Comparison of ENCODE assay signal across 3 cellular contexts in the genomic region with DNA sequence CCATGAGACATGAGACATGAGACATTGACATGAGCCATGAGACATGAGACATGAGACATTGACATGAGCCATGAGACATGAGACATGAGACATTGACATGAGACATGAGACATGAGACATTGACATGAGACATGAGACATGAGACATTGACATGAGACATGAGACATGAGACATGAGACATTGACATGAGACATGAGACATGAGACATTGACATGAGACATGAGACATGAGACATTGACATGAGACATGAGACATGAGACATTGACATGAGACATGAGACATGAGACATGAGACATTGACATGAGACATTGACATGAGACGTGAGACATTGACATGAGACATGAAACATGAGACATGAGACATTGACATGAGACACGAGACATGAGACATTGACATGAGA. TPM values are rescaled to one million over a fixed set of nuclear protein-coding genes. Genes with fewer than 3 reads are reported as not detected.
"Had no signal": no experiment of that assay in that cellular context is flagged by ENCODE, and none has a peak within 500 bp of the region (broad histone marks: within the 10 kb centered on the region; RNA-seq: fewer than 3 reads in every experiment).

No MANE protein-coding gene starts in this region.

RNA-seq across cellular contexts. Expression of gene INHBB, which starts 45.4 kb away (rescaled TPM):
- total RNA-seq: OCI-LY7, SJCRH30, SK-MEL-5 had no signal
